In the genomic region with DNA sequence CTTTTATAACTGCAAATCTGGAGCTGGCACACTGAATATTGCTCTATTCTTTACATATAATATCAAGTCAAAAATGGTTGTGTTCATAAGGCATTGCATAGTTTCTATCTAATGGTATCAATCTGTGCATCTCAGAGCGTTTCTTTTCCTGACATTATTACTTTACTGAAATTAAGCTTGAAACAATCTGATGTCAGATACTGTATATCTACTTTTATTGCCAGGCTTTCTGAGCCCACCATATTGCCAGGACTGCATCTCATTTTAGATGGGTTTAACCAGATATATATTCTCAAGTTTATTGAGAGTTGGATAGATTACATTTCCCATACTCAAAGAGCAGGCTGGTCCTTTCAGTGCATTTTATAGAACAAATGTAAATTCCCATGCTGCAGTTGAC, we compare ENCODE assay signal across 23 cellular contexts.
"Had no signal": no experiment of that assay in that cellular context is flagged by ENCODE, and none has a peak within 500 bp of the region (broad histone marks: within the 10 kb centered on the region; RNA-seq: fewer than 3 reads in every experiment).

No MANE protein-coding gene starts in this region.

- H3K4me3 Mint-ChIP-seq: dendritic cell treated with granulocyte-macrophage colony-stimulating factor and Interleukin-4, amounts not matched to agents 40 ng/mL and 50 ng/mL, for 4 days; effector memory CD8-positive, alpha-beta T cell; immature natural killer cell; mesothelial cell of epicardium; naive B cell had no signal

- H3K9me3 ChIP-seq: colonic mucosa, esophagus muscularis mucosa, gastroesophageal sphincter, heart left ventricle, left lung, lower lobe of right lung, mucosa of descending colon had no signal

- H3K27me3 Mint-ChIP-seq: dendritic cell treated with granulocyte-macrophage colony-stimulating factor and Interleukin-4, amounts not matched to agents 40 ng/mL and 50 ng/mL, for 4 days; naive B cell had no signal

- H3K4me1 ChIP-seq: colonic mucosa, esophagus muscularis mucosa, gastroesophageal sphincter, heart left ventricle, left lung, lower lobe of right lung had no signal

- H2AFZ ChIP-seq: hepatocyte had no signal

- H3K79me2 ChIP-seq: hepatocyte had no signal

- H3K4me1 Mint-ChIP-seq: immature natural killer cell, naive B cell had no signal

- H3K27ac ChIP-seq: colonic mucosa, esophagus muscularis mucosa, foreskin keratinocyte, gastroesophageal sphincter, heart left ventricle, hepatocyte, left lung, lower lobe of right lung had no signal

- H3K4me3 ChIP-seq: colonic mucosa, esophagus muscularis mucosa, gastroesophageal sphincter, heart left ventricle, hepatocyte, left lung, lower lobe of right lung, mucosa of descending colon had no signal

- H3K27ac Mint-ChIP-seq: dendritic cell treated with granulocyte-macrophage colony-stimulating factor and Interleukin-4, amounts not matched to agents 40 ng/mL and 50 ng/mL, for 4 days; effector memory CD8-positive, alpha-beta T cell; immature natural killer cell; mesothelial cell of epicardium; naive B cell had no signal

- H3K4me2 ChIP-seq: hepatocyte had no signal

- FAIRE-seq: endothelial cell of umbilical vein, frontal cortex, keratinocyte had no signal

- H3K36me3 ChIP-seq: colonic mucosa, esophagus muscularis mucosa, gastroesophageal sphincter, heart left ventricle, left lung, lower lobe of right lung had no signal

- DNase-seq: colonic mucosa; cortex of kidney; effector CD8-positive, alpha-beta T cell; effector memory CD8-positive, alpha-beta T cell; foreskin keratinocyte; heart left ventricle; hypothalamus; immature natural killer cell; left cardiac atrium; left lung; left ventricle myocardium superior; lower lobe of right lung; mesenchymal stem cell; mucosa of descending colon; naive B cell had no signal

- H3K36me3 Mint-ChIP-seq: immature natural killer cell, mesothelial cell of epicardium, naive B cell had no signal

- H3K27me3 ChIP-seq: colonic mucosa, esophagus muscularis mucosa, foreskin keratinocyte, gastroesophageal sphincter, heart left ventricle, hepatocyte, left lung had no signal

- ATAC-seq: effector memory CD8-positive, alpha-beta T cell; foreskin keratinocyte; gastroesophageal sphincter; heart left ventricle; left cardiac atrium; left lung; left ventricle myocardium superior; lower lobe of right lung; mucosa of descending colon had no signal
